Comparison of ENCODE assay signal across 19 cellular contexts in genomic region chr12:94970560-94970959, GRCh38. TPM values are rescaled to one million over a fixed set of nuclear protein-coding genes. Genes with fewer than 3 reads are reported as not detected.
A peak's percentile ranks its signal among the peaks of the same experiment; 100 is the strongest.
DNase-seq lines count a peak whose midpoint lies in the region; ATAC-seq and TF ChIP-seq lines count a peak whose summit lies in the region.
"Had no signal": no experiment of that assay in that cellular context is flagged by ENCODE, and none has a peak within 500 bp of the region (broad histone marks: within the 10 kb centered on the region; RNA-seq: fewer than 3 reads in every experiment).

No MANE protein-coding gene starts in this region.

- no peak overlapping the region for H4K8ac ChIP-seq in trophoblast cell (ENCODE audit: low read depth, low read length)

- H4K12ac ChIP-seq in trophoblast cell (ENCODE audit: low read depth, low read length), result no peak overlapping the region

- H2BK120ac ChIP-seq in trophoblast cell (ENCODE audit: insufficient read depth, low read length, poor library complexity), result no peak overlapping the region

- H2BK5ac ChIP-seq in trophoblast cell (ENCODE audit: low read depth, low read length, poor library complexity), result no peak overlapping the region

- WGBS in trophoblast cell (ENCODE audit: extremely low coverage, insufficient coverage, insufficient read length), result no CpG with 5 or more reads among the region's 1 CpG
- WGBS in smooth muscle cell (ENCODE audit: low lambda C conversion rate), result 28% methylated on average over 1 of the region's 1 CpG

- no peak overlapping the region for H3K9ac ChIP-seq in trophoblast cell (ENCODE audit: low read length)
- H3K9ac ChIP-seq in smooth muscle cell (ENCODE audit: low read depth), result no peak overlapping the region
- H3K9ac ChIP-seq: BLaER1 had no signal

- no peak overlapping the region for H3K14ac ChIP-seq in trophoblast cell (ENCODE audit: low read length)

- no peaks in the 10 kb centered on the region for H3K27me3 ChIP-seq in DOHH2 (ENCODE audit: control insufficient read depth, low read length)
- H3K27me3 ChIP-seq in trophoblast cell (ENCODE audit: insufficient read depth, low read length), result no peaks in the 10 kb centered on the region
- no peaks in the 10 kb centered on the region for H3K27me3 ChIP-seq in smooth muscle cell (ENCODE audit: low read depth)
- H3K27me3 ChIP-seq: BLaER1 had no signal

- no peak for TF ChIP-seq CTCF in DOHH2 (IDR thresholded peaks at IDR 0.05; ENCODE audit: low read depth, low read length, poor library complexity, severe bottlenecking)
- no peak for TF ChIP-seq CTCF in OCI-LY7 (conservative IDR thresholded peaks at IDR 0.05; ENCODE audit: low read length)
- TF ChIP-seq CTCF in smooth muscle cell (IDR thresholded peaks at IDR 0.05; ENCODE audit: borderline replicate concordance, insufficient read depth, poor library complexity, severe bottlenecking), result no peak

- no peak overlapping the region for H2BK12ac ChIP-seq in trophoblast cell (ENCODE audit: low read length)

- H3K36me3 ChIP-seq in DOHH2 (ENCODE audit: control insufficient read depth, low read length) (peaks cover 31% of the 10 kb centered on the region), OCI-LY7 (ENCODE audit: insufficient read depth, low read length) (peaks cover 30% of the 10 kb centered on the region), trophoblast cell (ENCODE audit: control insufficient read depth in 1 of 2, insufficient read depth in 2 of 2, low read length in 2 of 2) (peaks cover 0 to 2% of the 10 kb centered on the region in 2 experiments), smooth muscle cell (ENCODE audit: low read depth) (no peaks in the 10 kb centered on the region)

- no TSS peak for BruUV-seq in OCI-LY7 (replicated peaks; lab: Mats Ljungman, UMichigan)

- no peak overlapping the region for H3K4ac ChIP-seq in trophoblast cell (ENCODE audit: low read depth, low read length)

- H3K27ac ChIP-seq in DOHH2 (ENCODE audit: low read depth, low read length), result no peak overlapping the region
- H3K27ac ChIP-seq in OCI-LY7 (ENCODE audit: low read depth, low read length, poor library complexity, severe bottlenecking), result no peak overlapping the region
- H3K27ac ChIP-seq in trophoblast cell (ENCODE audit: low read depth, low read length), result no peak overlapping the region
- H3K27ac ChIP-seq in smooth muscle cell (ENCODE audit: low read depth), result peak overlapping the region; percentile 97
- H3K27ac ChIP-seq: 22Rv1, BLaER1, C4-2B had no signal

- CTCF ChIA-PET in OCI-LY7 (lab: Charles Lee; ENCODE audit: unreplicated experiment), result interaction anchor here (0.6 kb wide), 1 partner anchor 30 kb away, joined by 3 read pairs; no protein-coding TSS in a partner anchor

- H3F3A ChIP-seq in DOHH2 (ENCODE audit: control insufficient read depth, insufficient read depth) (0 out of 2 replicates have a peak, but pooled peaks cover 3% of the 10 kb centered on the region), smooth muscle cell (ENCODE audit: low read depth) (peaks cover 18% of the 10 kb centered on the region)

- H3K4me3 ChIP-seq in DOHH2 (ENCODE audit: low read length) (no peak overlapping the region), OCI-LY7 (ENCODE audit: low read depth, low read length, poor library complexity, severe bottlenecking) (no peak overlapping the region), trophoblast cell (ENCODE audit: low read depth, low read length) (no peak overlapping the region), smooth muscle cell (no peak overlapping the region)
- H3K4me3 ChIP-seq: BLaER1, GM12878, HAP-1 had no signal

- no peaks in the 10 kb centered on the region for H3K9me3 ChIP-seq in DOHH2 (ENCODE audit: control insufficient read depth, insufficient read depth, low read length)
- H3K9me3 ChIP-seq in OCI-LY7 (ENCODE audit: low read length), result no peaks in the 10 kb centered on the region
- H3K9me3 ChIP-seq in trophoblast cell (ENCODE audit: insufficient read depth, low read depth, low read length), result no peaks in the 10 kb centered on the region
- H3K9me3 ChIP-seq in smooth muscle cell (replicated peaks; ENCODE audit: low read depth), result no peaks in the 10 kb centered on the region
- H3K9me3 ChIP-seq: BLaER1, Caco-2, HAP-1 had no signal

- no peak overlapping the region for H3K23ac ChIP-seq in trophoblast cell (ENCODE audit: low read length)

- no peak overlapping the region for H2AK5ac ChIP-seq in trophoblast cell (ENCODE audit: low read length)

- H3K9me2 ChIP-seq in DOHH2 (replicated peaks; ENCODE audit: control insufficient read depth, low read length), result no peaks in the 10 kb centered on the region
- H3K9me2 ChIP-seq in OCI-LY7 (ENCODE audit: insufficient read depth, low read length), result no peaks in the 10 kb centered on the region

- no peak overlapping the region for H3K18ac ChIP-seq in trophoblast cell (ENCODE audit: low read length)

- H3K79me1 ChIP-seq in trophoblast cell (ENCODE audit: low read length), result no peaks in the 10 kb centered on the region

- no peak overlapping the region for H2AFZ ChIP-seq in OCI-LY7 (ENCODE audit: low read length)
- no peak overlapping the region for H2AFZ ChIP-seq in trophoblast cell (ENCODE audit: insufficient read depth, low read length, poor library complexity)
- no peak overlapping the region for H2AFZ ChIP-seq in smooth muscle cell (ENCODE audit: low read depth)

- ATAC-seq in GM19324 (IDR thresholded peaks at IDR 0.05; ENCODE audit: low FRiP score, unreplicated experiment) (no peak), GM18907 (IDR thresholded peaks at IDR 0.05; ENCODE audit: unreplicated experiment) (no peak)
- ATAC-seq: CD8-positive, alpha-beta T cell had no signal

- DNase-seq in OCI-LY7 (ENCODE audit: low spot score), result no peak
- DNase-seq in trophoblast cell, result peak; percentile 57 to 66
- DNase-seq in smooth muscle cell (lab: John Stamatoyannopoulos, UW; ENCODE audit: unreplicated experiment), result no peak
- DNase-seq in activated gamma-delta T cell treated with Interleukin-2 at 50 U/mL for 16 hours, result no peak
- no peak for DNase-seq in DMS114 treated with DMSO at 0.1 percent for 48 hours (lab: John Stamatoyannopoulos, UW; ENCODE audit: unreplicated experiment)
- DNase-seq: Caco-2; CD4-positive, CD25-positive, alpha-beta regulatory T cell; CD8-positive, alpha-beta T cell; DMS79; GOT3; HFFc6 had no signal

- H4K20me1 ChIP-seq in DOHH2 (ENCODE audit: control insufficient read depth, insufficient read depth, low read depth, low read length) (no peaks in the 10 kb centered on the region), OCI-LY7 (ENCODE audit: insufficient read depth, low read length) (no peaks in the 10 kb centered on the region), smooth muscle cell (ENCODE audit: low read depth) (no peaks in the 10 kb centered on the region)
- H4K20me1 ChIP-seq: BLaER1 had no signal

- peaks cover 46% of the 10 kb centered on the region for H3K4me1 ChIP-seq in DOHH2 (ENCODE audit: control insufficient read depth, low read length)
- H3K4me1 ChIP-seq in OCI-LY7 (ENCODE audit: insufficient read depth, low read length, poor library complexity, severe bottlenecking), result peaks cover 64% of the 10 kb centered on the region
- H3K4me1 ChIP-seq in trophoblast cell (ENCODE audit: control insufficient read depth in 1 of 2, insufficient read depth in 2 of 2, low read length in 2 of 2), result no peaks in the 10 kb centered on the region
- peaks cover 5% of the 10 kb centered on the region for H3K4me1 ChIP-seq in smooth muscle cell (ENCODE audit: low read depth)
- H3K4me1 ChIP-seq: Caco-2, HAP-1 had no signal

- intact Hi-C loops in OCI-LY7 (cut with micrococcal nuclease; ENCODE audit: unreplicated experiment), result no loop called here

- no peak overlapping the region for H4K91ac ChIP-seq in trophoblast cell (ENCODE audit: low read depth, low read length)

- H3K79me2 ChIP-seq in DOHH2 (ENCODE audit: control insufficient read depth, low read length) (peaks cover 2% of the 10 kb centered on the region; the same call in 1 of the 2 replicates), OCI-LY7 (ENCODE audit: insufficient read depth, low read depth, low read length) (peaks cover 8% of the 10 kb centered on the region; the same call in 1 of the 2 replicates), trophoblast cell (ENCODE audit: control insufficient read depth, insufficient read depth, low read length, poor library complexity) (no peaks in the 10 kb centered on the region), smooth muscle cell (ENCODE audit: low read depth) (peaks cover 7% of the 10 kb centered on the region)

- POLR2A ChIA-PET in OCI-LY7 (lab: Charles Lee), result interaction anchor here (0.9 to 3.4 kb wide), 7 partner anchors 8 to 245 kb away, joined by 3 to 13 read pairs (median 4); no protein-coding TSS in a partner anchor

- H3K4me2 ChIP-seq in DOHH2 (ENCODE audit: low read length) (peak overlapping the region; percentile 60; the same call in 1 of the 2 replicates), OCI-LY7 (ENCODE audit: low read length) (peak overlapping the region; percentile 72), trophoblast cell (ENCODE audit: low read length) (no peak overlapping the region), smooth muscle cell (peak overlapping the region; percentile 42)
- H3K4me2 ChIP-seq: BLaER1 had no signal

RNA-seq across cellular contexts. Expression of gene NDUFA12, which starts 32.9 kb away (rescaled TPM):
- 109 and 127 TPM in 2 replicates for total RNA-seq in OCI-LY7 (2014; rRNA removed; shearing (Covaris generic))
- total RNA-seq in OCI-LY7 (2022), result 147 TPM in 2 replicates
- 126 and 127 TPM in 2 replicates for polyA plus RNA-seq in trophoblast cell (2013)
- total RNA-seq in smooth muscle cell, result 291 and 300 TPM in 2 replicates
- polyA plus RNA-seq in smooth muscle cell, result 236 and 257 TPM in 2 replicates

Comparison
In these comparisons a context has a peak if more than half of its experiments do, and no peak if none do; other contexts are left out.
1. DNase-seq: peak in trophoblast cell (2 of 2); none in OCI-LY7 (single experiment), smooth muscle cell (single experiment), activated gamma-delta T cell treated with Interleukin-2 at 50 U/mL for 16 hours (single experiment) and DMS114 treated with DMSO at 0.1 percent for 48 hours (single experiment).